In genomic region chr2:74349889-74350288, GRCh38 we compare ENCODE assay signal across 20 cellular contexts. TPM values are rescaled to one million over a fixed set of nuclear protein-coding genes. Genes with fewer than 3 reads are reported as not detected.
"Had no signal": no experiment of that assay in that cellular context is flagged by ENCODE, and none has a peak within 500 bp of the region (broad histone marks: within the 10 kb centered on the region; RNA-seq: fewer than 3 reads in every experiment).

No MANE protein-coding gene starts in this region.

- H3K9me3 Mint-ChIP-seq: naive thymus-derived CD4-positive, alpha-beta T cell had no signal

- H3K27ac ChIP-seq: coronary artery, dorsolateral prefrontal cortex, esophagus squamous epithelium, gastrocnemius medialis, heart right ventricle, left lung, lower lobe of right lung had no signal

- ATAC-seq: gastrocnemius medialis; heart right ventricle; left cardiac atrium; left lung; left ventricle myocardium superior; lower lobe of right lung; naive thymus-derived CD4-positive, alpha-beta T cell had no signal

- DNase-seq: dermis blood vessel endothelial cell; dorsolateral prefrontal cortex; effector CD4-positive, alpha-beta T cell; effector memory CD4-positive, alpha-beta T cell; esophagus squamous epithelium; foreskin fibroblast; foreskin melanocyte; gastrocnemius medialis; glutamatergic neuron; head of caudate nucleus; heart right ventricle; hippocampal formation; left cardiac atrium; left lung; left ventricle myocardium superior; lower lobe of right lung; mesenchymal stem cell; midbrain; naive thymus-derived CD4-positive, alpha-beta T cell had no signal

- H3K36me3 ChIP-seq: gastrocnemius medialis, left lung, lower lobe of right lung had no signal

- H3K4me1 Mint-ChIP-seq: naive thymus-derived CD4-positive, alpha-beta T cell had no signal

- H3K4me3 Mint-ChIP-seq: naive thymus-derived CD4-positive, alpha-beta T cell had no signal

- H3K4me1 ChIP-seq: esophagus squamous epithelium, gastrocnemius medialis, heart right ventricle, left lung, lower lobe of right lung had no signal

- H3K27me3 ChIP-seq: dorsolateral prefrontal cortex, esophagus squamous epithelium, gastrocnemius medialis, heart right ventricle, left lung had no signal

- H3K4me3 ChIP-seq: coronary artery, dorsolateral prefrontal cortex, esophagus squamous epithelium, gastrocnemius medialis, heart right ventricle, left lung, lower lobe of right lung had no signal

- H3K9me3 ChIP-seq: esophagus squamous epithelium, gastrocnemius medialis, heart right ventricle, left lung, lower lobe of right lung had no signal

RNA-seq across cellular contexts. Expression of gene SLC4A5, which starts 6.7 kb away (rescaled TPM):
- total RNA-seq: dermis blood vessel endothelial cell had no signal
